In the genomic region with DNA sequence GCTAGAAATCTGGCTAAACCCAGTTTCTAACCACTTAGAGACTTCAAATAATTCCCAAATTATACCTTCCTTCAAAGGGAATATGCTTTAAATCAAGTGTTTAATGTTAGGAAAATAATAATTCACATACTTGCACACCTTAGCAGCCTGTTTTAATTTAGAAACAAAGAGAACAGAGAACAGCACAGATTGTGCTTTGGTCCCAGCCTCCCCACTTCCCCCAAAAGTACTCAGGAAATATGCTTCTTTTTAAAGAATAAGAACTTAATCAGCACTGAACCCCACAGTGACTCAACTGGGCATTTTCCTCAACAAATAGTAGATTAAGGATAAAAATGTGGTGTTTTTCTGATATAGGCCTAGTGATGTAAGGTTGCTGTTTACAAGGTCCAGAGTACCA, we compare ENCODE assay signal across 24 cellular contexts.
DNase-seq lines count a peak whose midpoint lies in the region; ATAC-seq, FAIRE-seq and TF ChIP-seq lines count a peak whose summit lies in the region.
"Had no signal": no experiment of that assay in that cellular context is flagged by ENCODE, and none has a peak within 500 bp of the region (broad histone marks: within the 10 kb centered on the region; RNA-seq: fewer than 3 reads in every experiment).

No MANE protein-coding gene starts in this region.

- DNase-seq in AG20443 (ENCODE audit: low spot score) (peak; percentile 12), head of caudate nucleus (peak in 32 of 42 donors; percentile 5 to 64 (median 32)), superior temporal gyrus (ENCODE audit: extremely low spot score) (peak; percentile 53), GM12892 (ENCODE audit: insufficient read length) (no peak)
- DNase-seq in activated naive CD4-positive, alpha-beta T cell treated with anti-CD3 and anti-CD28 coated beads, Interleukin-2, amount 10 ng/mL, durations not matched to agents 7 days and 5 days = no peak
- DNase-seq: CD4-positive, alpha-beta T cell; COR-L47; DMS 273 treated with DMSO at 0.1 percent for 48 hours; DMS79 treated with DMSO at 0.1 percent for 48 hours; HCEC 1CT; KBM-7; NCI-H1092; NCI-H1436; NCI-H187 treated with DMSO at 0.1 percent for 48 hours; NCI-H345; NCI-H524 treated with DMSO at 0.1 percent for 48 hours; NCI-H82; OCI-M1; Right ventricle myocardium superior had no signal

- H3K4me3 Mint-ChIP-seq in activated naive CD4-positive, alpha-beta T cell treated with anti-CD3 and anti-CD28 coated beads, Interleukin-2, amount 10 ng/mL, durations not matched to agents 7 days and 5 days = no peak overlapping the region
- H3K4me3 Mint-ChIP-seq: CD4-positive, alpha-beta T cell; GM23338 had no signal

- peak overlapping the region; percentile 65 for H3K27ac ChIP-seq in angular gyrus (ENCODE audit: low read depth, low read length)
- H3K27ac ChIP-seq: BLaER1 had no signal

- no peaks in the 10 kb centered on the region for H3K4me1 Mint-ChIP-seq in activated naive CD4-positive, alpha-beta T cell treated with anti-CD3 and anti-CD28 coated beads, Interleukin-2, amount 10 ng/mL, durations not matched to agents 7 days and 5 days
- H3K4me1 Mint-ChIP-seq: GM23338 had no signal

- no peak for FAIRE-seq in GM12892 (lab: Jason Lieb, UNC)
- FAIRE-seq: A204.1 had no signal

- CTCF ChIA-PET in activated naive CD4-positive, alpha-beta T cell treated with anti-CD3 and anti-CD28 coated beads, Interleukin-2, amount 10 ng/mL, durations not matched to agents 7 days and 5 days (lab: Charles Lee) = no interaction called here

- H3K9me3 Mint-ChIP-seq in activated naive CD4-positive, alpha-beta T cell treated with anti-CD3 and anti-CD28 coated beads, Interleukin-2, amount 10 ng/mL, durations not matched to agents 7 days and 5 days = no peaks in the 10 kb centered on the region

- intact Hi-C loops in head of caudate nucleus (cut with DNase I) = no loop called here

- no peaks in the 10 kb centered on the region for H3K27me3 Mint-ChIP-seq in activated naive CD4-positive, alpha-beta T cell treated with anti-CD3 and anti-CD28 coated beads, Interleukin-2, amount 10 ng/mL, durations not matched to agents 7 days and 5 days
- H3K27me3 Mint-ChIP-seq: CD4-positive, alpha-beta T cell had no signal

- TF ChIP-seq POLR2A in GM12892 (IDR thresholded peaks at IDR 0.05; ENCODE audit: low read depth, low read length) = no peak

- no peaks in the 10 kb centered on the region for H3K36me3 Mint-ChIP-seq in activated naive CD4-positive, alpha-beta T cell treated with anti-CD3 and anti-CD28 coated beads, Interleukin-2, amount 10 ng/mL, durations not matched to agents 7 days and 5 days

- no peak overlapping the region for H3K27ac Mint-ChIP-seq in activated naive CD4-positive, alpha-beta T cell treated with anti-CD3 and anti-CD28 coated beads, Interleukin-2, amount 10 ng/mL, durations not matched to agents 7 days and 5 days
- H3K27ac Mint-ChIP-seq: CD4-positive, alpha-beta T cell; GM23338 had no signal

- no peak for ATAC-seq in GM21528 (IDR thresholded peaks at IDR 0.05; ENCODE audit: low FRiP score, unreplicated experiment)
- ATAC-seq: GM23338 had no signal

Comparison
In these comparisons a context has a peak if more than half of its experiments do, and no peak if none do; other contexts are left out.
1. DNase-seq: peak in AG20443 (single experiment), head of caudate nucleus (32 of 42) and superior temporal gyrus (single experiment); none in GM12892 (single experiment) and activated naive CD4-positive, alpha-beta T cell treated with anti-CD3 and anti-CD28 coated beads, Interleukin-2, amount 10 ng/mL, durations not matched to agents 7 days and 5 days (single experiment).